1 cellular context compared by ENCODE assay signal in genomic region chrX:129525162-129525561, GRCh38.
TF ChIP-seq lines count a peak whose summit lies in the region.

No MANE protein-coding gene starts in this region.

TF ChIP-seq in HepG2, 621 proteins besides CTCF, POLR2A, EP300 and RAD21 (continued from another document and continues in another):
- TF ChIP-seq ZNF503 (CRISPR knock-in tag; IDR thresholded peaks at IDR 0.05) (peak; percentile 89; the same call in 1 of the 2 replicates), PCBP1 (IDR thresholded peaks at IDR 0.05; ENCODE audit: borderline replicate concordance, low read depth, low read length) (no peak), SIX4 (CRISPR knock-in tag; IDR thresholded peaks at IDR 0.05) (0 out of 2 replicates have a peak, but pooled peaks have one; percentile 45), ZHX2 (IDR thresholded peaks at IDR 0.05; ENCODE audit: low read depth) (no peak), ZHX2 (CRISPR knock-in tag; IDR thresholded peaks at IDR 0.05; ENCODE audit: borderline replicate concordance) (no peak), ZNF614 (CRISPR knock-in tag; IDR thresholded peaks at IDR 0.05; ENCODE audit: borderline replicate concordance) (no peak), ZNF672 (CRISPR knock-in tag; IDR thresholded peaks at IDR 0.05) (no peak), ZNF367 (CRISPR knock-in tag; IDR thresholded peaks at IDR 0.05; ENCODE audit: borderline replicate concordance) (no peak), FIP1L1 (IDR thresholded peaks at IDR 0.05; ENCODE audit: borderline replicate concordance, insufficient read depth, low read depth, low read length) (no peak), ZNF17 (CRISPR knock-in tag; IDR thresholded peaks at IDR 0.05) (no peak), ZNF282 (IDR thresholded peaks at IDR 0.05; ENCODE audit: partially characterized antibody) (no peak), MATR3 (CRISPR knock-in tag; IDR thresholded peaks at IDR 0.05) (no peak), LCORL (IDR thresholded peaks at IDR 0.05) (peak; percentile 90), LCORL (CRISPR knock-in tag; IDR thresholded peaks at IDR 0.05) (peak; percentile 91), JARID2 (CRISPR knock-in tag; IDR thresholded peaks at IDR 0.05; ENCODE audit: insufficient replicate concordance) (no peak), TOE1 (CRISPR knock-in tag; IDR thresholded peaks at IDR 0.05) (no peak), CEBPG (CRISPR knock-in tag; IDR thresholded peaks at IDR 0.05) (peak; percentile 82), ZNF75D (CRISPR knock-in tag; IDR thresholded peaks at IDR 0.05; ENCODE audit: borderline replicate concordance) (no peak), ZNF652 (CRISPR knock-in tag; IDR thresholded peaks at IDR 0.05; ENCODE audit: borderline replicate concordance, low read depth) (0 out of 2 replicates have a peak, but pooled peaks have one; percentile 39), SIN3B (IDR thresholded peaks at IDR 0.05; ENCODE audit: low read length) (no peak), KLF12 (CRISPR knock-in tag; IDR thresholded peaks at IDR 0.05; ENCODE audit: borderline replicate concordance) (no peak), ZBTB33 (CRISPR knock-in tag; IDR thresholded peaks at IDR 0.05) (no peak), IRF2 (CRISPR knock-in tag; IDR thresholded peaks at IDR 0.05) (peak; percentile 60; the same call in 1 of the 2 replicates), NCOA1 (CRISPR knock-in tag; IDR thresholded peaks at IDR 0.05) (0 out of 2 replicates have a peak, but pooled peaks have one; percentile 36), PRMT3 (CRISPR knock-in tag; IDR thresholded peaks at IDR 0.05; ENCODE audit: borderline replicate concordance, low read depth) (no peak), CSRNP2 (CRISPR knock-in tag; conservative IDR thresholded peaks at IDR 0.05; ENCODE audit: low read depth) (no peak), BORCS8-MEF2B (CRISPR knock-in tag; IDR thresholded peaks at IDR 0.05) (no peak), FLYWCH1 (CRISPR knock-in tag; IDR thresholded peaks at IDR 0.05) (no peak), ZNF281 (CRISPR knock-in tag; IDR thresholded peaks at IDR 0.05; ENCODE audit: borderline replicate concordance) (peak; percentile 46; the same call in 1 of the 2 replicates), TEAD2 (CRISPR knock-in tag; IDR thresholded peaks at IDR 0.05) (no peak), SIX1 (CRISPR knock-in tag; IDR thresholded peaks at IDR 0.05; ENCODE audit: borderline replicate concordance) (peak; percentile 84; the same call in 1 of the 2 replicates), NFIB (CRISPR knock-in tag; IDR thresholded peaks at IDR 0.05; ENCODE audit: borderline replicate concordance) (no peak), POLR2AphosphoS2 (IDR thresholded peaks at IDR 0.05; ENCODE audit: low read depth, low read length) (no peak), NFE2L2 (IDR thresholded peaks at IDR 0.05; ENCODE audit: low read length) (peak; percentile 36; the same call in 1 of the 2 replicates), GABPA (IDR thresholded peaks at IDR 0.05; ENCODE audit: low read depth, low read length) (no peak), GABPA (CRISPR knock-in tag; IDR thresholded peaks at IDR 0.05; ENCODE audit: low read depth) (peak; percentile 29; the same call in 1 of the 2 replicates), HNRNPH1 (optimal IDR thresholded peaks at IDR 0.05; ENCODE audit: low read depth, low read length) (no peak), REL (CRISPR knock-in tag; conservative IDR thresholded peaks at IDR 0.05) (no peak), YY1 (IDR thresholded peaks at IDR 0.05; ENCODE audit: insufficient read depth, insufficient replicate concordance, low read depth, low read length) (no peak), ZNF256 (CRISPR knock-in tag; conservative IDR thresholded peaks at IDR 0.05) (no peak), ATF1 (CRISPR knock-in tag; IDR thresholded peaks at IDR 0.05) (0 out of 2 replicates have a peak, but pooled peaks have one; percentile 52), AKAP8 (CRISPR knock-in tag; IDR thresholded peaks at IDR 0.05) (no peak), TCF12 (IDR thresholded peaks at IDR 0.05) (no peak), TCF12 (CRISPR knock-in tag; IDR thresholded peaks at IDR 0.05) (0 out of 2 replicates have a peak, but pooled peaks have one; percentile 59), CERS6 (CRISPR knock-in tag; IDR thresholded peaks at IDR 0.05) (no peak), ZNF34 (CRISPR knock-in tag; IDR thresholded peaks at IDR 0.05; ENCODE audit: borderline replicate concordance) (no peak), ZNF703 (CRISPR knock-in tag; IDR thresholded peaks at IDR 0.05; ENCODE audit: borderline replicate concordance) (no peak)
